ENCODE assay signal across 8 cellular contexts in genomic region chr3:11774296-11774877, GRCh38.
DNase-seq lines count a peak whose midpoint lies in the region; ATAC-seq and TF ChIP-seq lines count a peak whose summit lies in the region.

No MANE protein-coding gene starts in this region.

- WGBS in hepatocyte (ENCODE audit: low lambda C conversion rate, missing lambda C conversion rate), result 26% methylated on average over 2 of the region's 2 CpGs
- WGBS in testis, 2 donors, result 37% methylated on average over 2 of the region's 2 CpGs; no CpG with 5 or more reads in 1 of the 2 donors

- H3K4me1 ChIP-seq in hepatocyte (ENCODE audit: insufficient read depth) (peaks cover 11% of the 10 kb centered on the region), testis (no peaks in the 10 kb centered on the region)

- H3K27ac ChIP-seq in VCaP, result peak overlapping the region; percentile 64
- H3K27ac ChIP-seq in hepatocyte, result no peak overlapping the region
- H3K27ac ChIP-seq in testis, result no peak overlapping the region

- no peaks in the 10 kb centered on the region for H3K9me3 ChIP-seq in hepatocyte (ENCODE audit: low read depth)
- no peaks in the 10 kb centered on the region for H3K9me3 ChIP-seq in testis

- no peak overlapping the region for H2AFZ ChIP-seq in hepatocyte

- intact Hi-C loops in testis (cut with DNase I; ENCODE audit: low total_unique reads), result no loop called here

- no peak for TF ChIP-seq POLR2A in testis (IDR thresholded peaks at IDR 0.05)

- no peak overlapping the region for H3K4me2 ChIP-seq in hepatocyte

- DNase-seq in AG09309 (ENCODE audit: low read depth), result no peak
- DNase-seq in HK-2 (ENCODE audit: unreplicated experiment), result peak; percentile 25
- peak; percentile 75 for DNase-seq in hepatocyte (ENCODE audit: low spot score)
- DNase-seq in testis, result peak; percentile 76
- no peak for DNase-seq in activated effector memory CD4-positive, alpha-beta T cell treated with Interleukin-2 at 50 U/mL for 16 hours

- no peaks in the 10 kb centered on the region for H4K20me1 ChIP-seq in hepatocyte (ENCODE audit: insufficient read depth, poor library complexity, severe bottlenecking)

- no peaks in the 10 kb centered on the region for H3K36me3 ChIP-seq in hepatocyte (replicated peaks; ENCODE audit: insufficient read depth, low read depth)
- H3K36me3 ChIP-seq in testis (ENCODE audit: low read depth, missing control alignments), result no peaks in the 10 kb centered on the region

- TF ChIP-seq CTCF in AG09309 (IDR thresholded peaks at IDR 0.05; ENCODE audit: control insufficient read depth, insufficient read depth, low read depth, low read length, missing control alignments) (peak; percentile 60), VCaP (conservative IDR thresholded peaks at IDR 0.05) (peak; percentile 87), hepatocyte (IDR thresholded peaks at IDR 0.05; ENCODE audit: poor library complexity) (peak; percentile 51), testis (IDR thresholded peaks at IDR 0.05) (peak in 2 of 3 experiments; percentile 20 to 22)

- H3K79me2 ChIP-seq in hepatocyte, result no peaks in the 10 kb centered on the region

- H3K4me3 ChIP-seq in AG09309 (ENCODE audit: control insufficient read depth, low read depth, low read length), result no peak overlapping the region
- no peak overlapping the region for H3K4me3 ChIP-seq in hepatocyte
- no peak overlapping the region for H3K4me3 ChIP-seq in testis

- no peaks in the 10 kb centered on the region for H3K9me2 ChIP-seq in hepatocyte (replicated peaks; ENCODE audit: insufficient read depth)

- ATAC-seq in GM18909 (IDR thresholded peaks at IDR 0.05; ENCODE audit: poor library complexity, unreplicated experiment), result no peak
- ATAC-seq in HG03432 (IDR thresholded peaks at IDR 0.05; ENCODE audit: unreplicated experiment), result no peak

- H3K27me3 ChIP-seq in hepatocyte, result no peaks in the 10 kb centered on the region
- no peaks in the 10 kb centered on the region for H3K27me3 ChIP-seq in testis

Comparison
In these comparisons a context has a peak if more than half of its experiments do, and no peak if none do; other contexts are left out.
1. DNase-seq: peak in HK-2 (single experiment), hepatocyte (single experiment) and testis (single experiment); none in AG09309 (single experiment) and activated effector memory CD4-positive, alpha-beta T cell treated with Interleukin-2 at 50 U/mL for 16 hours (single experiment).
2. CTCF ChIP-seq: peak in every context shown above with its lines; median percentile 87 in VCaP; 60 in AG09309; 51 in hepatocyte; 21 in testis.